In the genomic region with DNA sequence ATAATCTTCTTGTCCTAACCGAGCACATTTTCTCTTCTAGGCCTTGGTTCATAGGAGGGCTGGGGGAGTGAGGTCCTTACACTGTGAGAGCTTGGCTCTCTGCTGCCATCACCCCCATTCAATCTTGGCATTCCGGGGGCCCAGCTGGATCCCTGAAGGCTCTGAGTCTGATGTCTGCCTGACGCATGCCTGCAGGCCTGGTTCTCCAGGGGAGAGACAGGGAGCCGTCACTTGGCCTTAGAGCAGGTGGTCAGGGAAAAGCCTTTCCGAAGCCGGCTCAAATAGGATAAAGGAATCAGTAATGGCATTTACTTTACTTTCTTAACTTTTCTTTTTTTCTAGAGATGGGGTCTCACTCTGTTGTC, we compare ENCODE assay signal across 18 cellular contexts.
DNase-seq lines count a peak whose midpoint lies in the region; ATAC-seq and TF ChIP-seq lines count a peak whose summit lies in the region.
"Had no signal": no experiment of that assay in that cellular context is flagged by ENCODE, and none has a peak within 500 bp of the region (broad histone marks: within the 10 kb centered on the region; RNA-seq: fewer than 3 reads in every experiment).

No MANE protein-coding gene starts in this region.

- H3K36me3 ChIP-seq in BLaER1 (peaks cover 85% of the 10 kb centered on the region), Panc1 (ENCODE audit: control insufficient read depth, insufficient read depth, low read length) (no peaks in the 10 kb centered on the region), neural progenitor cell (no peaks in the 10 kb centered on the region)
- H3K36me3 ChIP-seq: MG63 had no signal

- H4K20me1 ChIP-seq in BLaER1: peaks cover 94% of the 10 kb centered on the region
- peaks cover 15% of the 10 kb centered on the region for H4K20me1 ChIP-seq in neural progenitor cell (ENCODE audit: low read depth)

- in situ Hi-C loops in Panc1 (cut with HindIII; ENCODE audit: low pct_unique_long_range_greater_than_20kb, low sequenced_read_pairs): no loop called here

- DNase-seq in Panc1 (ENCODE audit: low read depth, low spot score) (no peak), chondrocyte (ENCODE audit: low spot score) (no peak), neural progenitor cell (ENCODE audit: low spot score) (no peak), NCI-H2107 (lab: John Stamatoyannopoulos, UW) (no peak), NCI-H524 (lab: John Stamatoyannopoulos, UW) (no peak)
- DNase-seq in stimulated activated CD4-positive, alpha-beta T cell treated with anti-CD3 and anti-CD28 coated beads, Interleukin-12 subunit alpha, Interleukin-12 subunit beta, amount 100 ng/mL, for 4 hours: no peak
- DNase-seq: CD4-positive, alpha-beta memory T cell; DMS53; HCEC 1CT; IMR-90; KG1; MG63; NCI-H2029; NCI-H226; NCI-H510A had no signal

- intact Hi-C loops in Panc1 (cut with micrococcal nuclease; ENCODE audit: unreplicated experiment): no loop called here

- no peaks in the 10 kb centered on the region for H3K9me3 Mint-ChIP-seq in chondrocyte (ENCODE audit: low read depth)
- H3K9me3 Mint-ChIP-seq in neural progenitor cell: no peaks in the 10 kb centered on the region
- H3K9me3 Mint-ChIP-seq: CD4-positive, alpha-beta memory T cell had no signal

- no peak overlapping the region for H2AFZ ChIP-seq in neural progenitor cell (replicated peaks)

- H3K4me1 ChIP-seq in BLaER1: peaks cover 59% of the 10 kb centered on the region
- no peaks in the 10 kb centered on the region for H3K4me1 ChIP-seq in Panc1 (ENCODE audit: control insufficient read depth, insufficient read depth, low read length)
- H3K4me1 ChIP-seq in neural progenitor cell: peaks cover 5% of the 10 kb centered on the region

- no peak overlapping the region for H3K4me3 ChIP-seq in BLaER1
- H3K4me3 ChIP-seq in Panc1 (ENCODE audit: low read depth in 2 of 2, low read length in 2 of 2): no peak overlapping the region
- no peak overlapping the region for H3K4me3 ChIP-seq in neural progenitor cell
- H3K4me3 ChIP-seq: MG63 had no signal

- TF ChIP-seq CTCF in Panc1 (IDR thresholded peaks at IDR 0.05) (no peak), chondrocyte (IDR thresholded peaks at IDR 0.05) (no peak), neural progenitor cell (IDR thresholded peaks at IDR 0.05) (no peak)

- no peak overlapping the region for H3K27ac ChIP-seq in BLaER1
- no peak overlapping the region for H3K27ac ChIP-seq in Panc1 (ENCODE audit: low read length)
- no peak overlapping the region for H3K27ac ChIP-seq in neural progenitor cell
- H3K27ac ChIP-seq: RWPE1 had no signal

- BruUV-seq in Panc1 (replicated peaks; lab: Mats Ljungman, UMichigan): TSS peak; percentile 57

- ATAC-seq in Panc1 (no peak), GM19351 (IDR thresholded peaks at IDR 0.05; ENCODE audit: unreplicated experiment) (no peak)

- H3K4me1 Mint-ChIP-seq in chondrocyte (ENCODE audit: low read depth) (peaks cover 4% of the 10 kb centered on the region), neural progenitor cell (peaks cover 9% of the 10 kb centered on the region)
- H3K4me1 Mint-ChIP-seq: CD4-positive, alpha-beta memory T cell had no signal

- CTCF ChIA-PET in Panc1 (lab: Charles Lee): no interaction called here

- POLR2A ChIA-PET in Panc1 (lab: Charles Lee): no interaction called here

- H3K27me3 Mint-ChIP-seq in chondrocyte (ENCODE audit: low read depth) (no peaks in the 10 kb centered on the region), neural progenitor cell (ENCODE audit: insufficient read depth, low read depth) (no peaks in the 10 kb centered on the region)
- H3K27me3 Mint-ChIP-seq: CD4-positive, alpha-beta memory T cell had no signal

- H3K4me3 Mint-ChIP-seq in chondrocyte (ENCODE audit: unreplicated experiment) (no peak overlapping the region), neural progenitor cell (no peak overlapping the region)
- H3K4me3 Mint-ChIP-seq: CD4-positive, alpha-beta memory T cell had no signal

- H3K27me3 ChIP-seq in BLaER1: no peaks in the 10 kb centered on the region
- no peaks in the 10 kb centered on the region for H3K27me3 ChIP-seq in Panc1 (ENCODE audit: control insufficient read depth, insufficient read depth, low read length)
- no peaks in the 10 kb centered on the region for H3K27me3 ChIP-seq in neural progenitor cell
- H3K27me3 ChIP-seq: MG63 had no signal

- H3K36me3 Mint-ChIP-seq in chondrocyte (ENCODE audit: low read depth): peaks cover 20% of the 10 kb centered on the region
- peaks cover 16% of the 10 kb centered on the region for H3K36me3 Mint-ChIP-seq in neural progenitor cell

- H3K9me3 ChIP-seq in BLaER1 (no peaks in the 10 kb centered on the region), Panc1 (ENCODE audit: control insufficient read depth, insufficient read depth, low read depth, low read length) (no peaks in the 10 kb centered on the region), neural progenitor cell (ENCODE audit: low read depth) (no peaks in the 10 kb centered on the region)
- H3K9me3 ChIP-seq: MG63 had no signal

- no peak overlapping the region for H3K9ac ChIP-seq in BLaER1
- no peak overlapping the region for H3K9ac ChIP-seq in neural progenitor cell

- peak overlapping the region; percentile 45 for H3K27ac Mint-ChIP-seq in chondrocyte (ENCODE audit: unreplicated experiment)
- H3K27ac Mint-ChIP-seq in neural progenitor cell: peak overlapping the region; percentile 88

- H3K79me2 ChIP-seq in neural progenitor cell (ENCODE audit: low read depth): no peaks in the 10 kb centered on the region

- peaks cover 12% of the 10 kb centered on the region for H3F3A ChIP-seq in neural progenitor cell (ENCODE audit: low read depth)

- peak overlapping the region; percentile 80 for H3K4me2 ChIP-seq in BLaER1
- H3K4me2 ChIP-seq in neural progenitor cell: no peak overlapping the region
